Comparison of ENCODE assay signal across 14 cellular contexts in genomic region chr11:46895821-46896220, GRCh38. TPM values are rescaled to one million over a fixed set of nuclear protein-coding genes. Genes with fewer than 3 reads are reported as not detected.
A peak's percentile ranks its signal among the peaks of the same experiment; 100 is the strongest.
DNase-seq lines count a peak whose midpoint lies in the region; ATAC-seq, FAIRE-seq and TF ChIP-seq lines count a peak whose summit lies in the region.
"Had no signal": no experiment of that assay in that cellular context is flagged by ENCODE, and none has a peak within 500 bp of the region (broad histone marks: within the 10 kb centered on the region; RNA-seq: fewer than 3 reads in every experiment).

No MANE protein-coding gene starts in this region.

- no peak overlapping the region for H3K27ac ChIP-seq in right cardiac atrium (ENCODE audit: low read length)
- H3K27ac ChIP-seq: BLaER1, esophagus muscularis mucosa, suprapubic skin, VCaP had no signal

- no peaks in the 10 kb centered on the region for H3K9me3 ChIP-seq in right cardiac atrium (ENCODE audit: control insufficient read depth, low read length)
- H3K9me3 ChIP-seq: BLaER1, esophagus muscularis mucosa, suprapubic skin had no signal

- 72% methylated on average over 10 of the region's 10 CpGs for WGBS in right cardiac atrium

- TF ChIP-seq POLR2A in GM12891 (IDR thresholded peaks at IDR 0.05; ENCODE audit: low read depth, low read length): no peak

- H3K4me1 ChIP-seq in right cardiac atrium (ENCODE audit: control insufficient read depth, insufficient read depth, low read length): no peaks in the 10 kb centered on the region
- H3K4me1 ChIP-seq: BLaER1 had no signal

- H3K4me3 ChIP-seq in right cardiac atrium (ENCODE audit: low read length): no peak overlapping the region
- H3K4me3 ChIP-seq: BLaER1, esophagus muscularis mucosa, suprapubic skin had no signal

- DNase-seq in G401 (ENCODE audit: low spot score) (peak; percentile 92), SW480 (ENCODE audit: low spot score) (peak; percentile 46), right cardiac atrium (peak; percentile 33 to 84 (median 79)), sciatic nerve (ENCODE audit: low spot score) (no peak), amniotic stem cell (lab: John Stamatoyannopoulos, UW) (no peak), GM12891 (ENCODE audit: insufficient read length, low spot score) (no peak), NCI-H2107 treated with DMSO at 0.1 percent for 48 hours (lab: John Stamatoyannopoulos, UW; ENCODE audit: unreplicated experiment) (no peak)
- DNase-seq: activated T-cell treated with anti-CD3 and anti-CD28 coated beads for 4 hours, NCI-H187 treated with DMSO at 0.1 percent for 48 hours had no signal

- in situ Hi-C loops in G401 (cut with HindIII; ENCODE audit: low sequenced_read_pairs): no loop called here

- ATAC-seq in right cardiac atrium (peak; percentile 79 to 80), sciatic nerve (peak; percentile 15), HG02970 (IDR thresholded peaks at IDR 0.05; ENCODE audit: low FRiP score, unreplicated experiment) (no peak)

- no peak for FAIRE-seq in GM12891 (lab: Jason Lieb, UNC)

- no peaks in the 10 kb centered on the region for H3K27me3 ChIP-seq in right cardiac atrium (ENCODE audit: control insufficient read depth, insufficient read depth)
- H3K27me3 ChIP-seq: BLaER1, esophagus muscularis mucosa, suprapubic skin had no signal

- intact Hi-C loops in right cardiac atrium (cut with DNase I): no loop called here
- intact Hi-C loops in sciatic nerve (cut with DNase I): loop anchor here (10.0 kb wide), 1 partner anchor 1941 kb away; the partner anchor contains the start of gene TP53I11

TF ChIP-seq in GM12891, 5 proteins besides CTCF, POLR2A, EP300 and RAD21:
- TF ChIP-seq TAF1 (IDR thresholded peaks at IDR 0.05; ENCODE audit: low read depth, low read length) (no peak), POLR2AphosphoS5 (IDR thresholded peaks at IDR 0.05; ENCODE audit: low read depth, low read length) (no peak), SPI1 (IDR thresholded peaks at IDR 0.05; ENCODE audit: low read depth, low read length) (no peak), PAX5 (IDR thresholded peaks at IDR 0.05; ENCODE audit: insufficient read depth, low read length, severe bottlenecking) (no peak), POU2F2 (IDR thresholded peaks at IDR 0.05; ENCODE audit: low read depth, low read length) (no peak)

RNA-seq across cellular contexts. Expression of gene LRP4, which starts 22.5 kb away (rescaled TPM):
- 7.2 and 7.4 TPM in 2 replicates for total RNA-seq in G401 (2014; rRNA removed; shearing (Covaris generic))
- total RNA-seq in right cardiac atrium (10 to 100 TPM; 21.8 to 32.3 (median 29.2) TPM), sciatic nerve (29.3 TPM)
- 14.6 TPM for polyA plus RNA-seq in right cardiac atrium
- polyA plus RNA-seq in GM12891 (2012; ENCODE audit: low read depth, missing spikeins): 0.58 TPM

RNA-seq across cellular contexts. Expression of gene CSTPP1, which starts 40.7 kb away (rescaled TPM):
- 9.0 and 19.3 TPM in 2 replicates for total RNA-seq in G401 (2014; rRNA removed; shearing (Covaris generic))
- 10 to 100 TPM; 12.7 to 17.5 (median 16.3) TPM for total RNA-seq in right cardiac atrium
- polyA plus RNA-seq in right cardiac atrium: 14.5 TPM
- total RNA-seq in sciatic nerve: 30.4 TPM
- polyA plus RNA-seq in GM12891 (2012; ENCODE audit: low read depth, missing spikeins): 27.1 TPM

RNA-seq across cellular contexts. Expression of gene CKAP5, which starts 49.7 kb away (rescaled TPM):
- 67.4 and 89.8 TPM in 2 replicates for total RNA-seq in G401 (2014; rRNA removed; shearing (Covaris generic))
- 10 to 100 TPM; 55.1 to 66.8 (median 65.0) TPM for total RNA-seq in right cardiac atrium
- polyA plus RNA-seq in right cardiac atrium: 20.6 TPM
- 80.5 TPM for total RNA-seq in sciatic nerve
- 30.5 TPM for polyA plus RNA-seq in GM12891 (2012; ENCODE audit: low read depth, missing spikeins)

Comparison
In these comparisons a context has a peak if more than half of its experiments do, and no peak if none do; other contexts are left out.
1. DNase-seq: peak in G401 (single experiment), SW480 (single experiment) and right cardiac atrium (3 of 3); none in sciatic nerve (single experiment), amniotic stem cell (single experiment), GM12891 (single experiment) and NCI-H2107 treated with DMSO at 0.1 percent for 48 hours (single experiment).